In genomic region chr14:94638961-94639817, GRCh38 we compare ENCODE assay signal across 26 cellular contexts. TPM values are rescaled to one million over a fixed set of nuclear protein-coding genes. Genes with fewer than 3 reads are reported as not detected.
"Had no signal": no experiment of that assay in that cellular context is flagged by ENCODE, and none has a peak within 500 bp of the region (broad histone marks: within the 10 kb centered on the region; RNA-seq: fewer than 3 reads in every experiment).

No MANE protein-coding gene starts in this region.

- H3K27me3 ChIP-seq: brain microvascular endothelial cell, cardiac muscle cell had no signal

- H3K27ac ChIP-seq: brain microvascular endothelial cell, cardiac muscle cell, WERI-Rb-1 had no signal

- ATAC-seq: activated CD4-positive, alpha-beta T cell treated with anti-CD3 and anti-CD28 coated beads for 36 hours; activated T-helper 17 cell treated with anti-CD3 and anti-CD28 coated beads, Interleukin-2, amount 50 U/mL, for 72 hours; PC-3 had no signal

- DNase-seq: activated CD4-positive, alpha-beta memory T cell treated with anti-CD3 and anti-CD28 coated beads, Interleukin-2, amount 10 ng/mL, durations not matched to agents 7 days and 5 days; activated CD4-positive, alpha-beta T cell treated with anti-CD3 and anti-CD28 coated beads for 36 hours; activated CD4-positive, alpha-beta T cell treated with anti-CD3 and anti-CD28 coated beads, Interleukin-2, amount 50 U/mL, for 1 hour; activated gamma-delta T cell; activated naive CD4-positive, alpha-beta T cell treated with anti-CD3 and anti-CD28 coated beads for 36 hours; activated T-cell treated with anti-CD3 and anti-CD28 coated beads for 4 hours; activated T-cell treated with anti-CD3 and anti-CD28 coated beads, Interleukin-2, amount 50 U/mL, for 48 hours; amygdala; Kasumi-1; KBM-7; NCI-H1105 treated with DMSO at 0.1 percent for 48 hours; NCI-H1436 treated with DMSO at 0.1 percent for 48 hours; NCI-H187 treated with DMSO at 0.1 percent for 48 hours; NCI-H2081 treated with DMSO at 0.1 percent for 48 hours; NCI-H446; NCI-H524; PC-3; SIG-M5; T-cell; T-helper 2 cell; WERI-Rb-1 had no signal

- H3K9me3 Mint-ChIP-seq: activated CD4-positive, alpha-beta memory T cell treated with anti-CD3 and anti-CD28 coated beads, Interleukin-2, amount 10 ng/mL, durations not matched to agents 7 days and 5 days; activated naive CD4-positive, alpha-beta T cell treated with anti-CD3 and anti-CD28 coated beads for 36 hours; activated T-helper 17 cell treated with anti-CD3 and anti-CD28 coated beads, Interleukin-2, amount 50 U/mL, for 72 hours; T-cell had no signal

- H3K4me3 ChIP-seq: cardiac muscle cell had no signal

- H3K36me3 ChIP-seq: brain microvascular endothelial cell, cardiac muscle cell, WERI-Rb-1 had no signal

- H3K27ac Mint-ChIP-seq: activated CD4-positive, alpha-beta memory T cell treated with anti-CD3 and anti-CD28 coated beads, Interleukin-2, amount 10 ng/mL, durations not matched to agents 7 days and 5 days; activated CD4-positive, alpha-beta T cell treated with anti-CD3 and anti-CD28 coated beads for 36 hours; activated naive CD4-positive, alpha-beta T cell treated with anti-CD3 and anti-CD28 coated beads for 36 hours; activated naive CD8-positive, alpha-beta T cell; activated T-helper 17 cell treated with anti-CD3 and anti-CD28 coated beads, Interleukin-2, amount 50 U/mL, for 72 hours; T-cell had no signal

- H3K4me1 Mint-ChIP-seq: activated CD4-positive, alpha-beta memory T cell treated with anti-CD3 and anti-CD28 coated beads, Interleukin-2, amount 10 ng/mL, durations not matched to agents 7 days and 5 days; activated CD4-positive, alpha-beta T cell treated with anti-CD3 and anti-CD28 coated beads for 36 hours; activated T-helper 17 cell treated with anti-CD3 and anti-CD28 coated beads, Interleukin-2, amount 50 U/mL, for 72 hours; T-cell had no signal

- H3K36me3 Mint-ChIP-seq: activated naive CD8-positive, alpha-beta T cell; T-cell had no signal

- H3K27me3 Mint-ChIP-seq: activated CD4-positive, alpha-beta memory T cell treated with anti-CD3 and anti-CD28 coated beads, Interleukin-2, amount 10 ng/mL, durations not matched to agents 7 days and 5 days had no signal

- H3K4me3 Mint-ChIP-seq: activated CD4-positive, alpha-beta memory T cell treated with anti-CD3 and anti-CD28 coated beads, Interleukin-2, amount 10 ng/mL, durations not matched to agents 7 days and 5 days; activated CD4-positive, alpha-beta T cell treated with anti-CD3 and anti-CD28 coated beads for 36 hours; activated naive CD4-positive, alpha-beta T cell treated with anti-CD3 and anti-CD28 coated beads for 36 hours; activated naive CD8-positive, alpha-beta T cell; activated T-helper 17 cell treated with anti-CD3 and anti-CD28 coated beads, Interleukin-2, amount 50 U/mL, for 72 hours; T-cell had no signal

RNA-seq across cellular contexts. Expression of gene SERPINA3, which starts 27.0 kb away (rescaled TPM):
- total RNA-seq: activated CD4-positive, alpha-beta memory T cell treated with anti-CD3 and anti-CD28 coated beads, Interleukin-2, amount 10 ng/mL, durations not matched to agents 7 days and 5 days; activated CD4-positive, alpha-beta T cell treated with anti-CD3 and anti-CD28 coated beads for 36 hours; activated CD8-positive, alpha-beta memory T cell treated with anti-CD3 and anti-CD28 coated beads for 36 hours; activated naive CD4-positive, alpha-beta T cell treated with anti-CD3 and anti-CD28 coated beads for 36 hours; activated T-helper 17 cell treated with anti-CD3 and anti-CD28 coated beads, Interleukin-2, amount 50 U/mL, for 72 hours; cardiac muscle cell; PC-3 had no signal

RNA-seq across cellular contexts. Expression of gene SERPINA5, which starts 58.0 kb away (rescaled TPM):
- total RNA-seq: activated CD4-positive, alpha-beta memory T cell treated with anti-CD3 and anti-CD28 coated beads, Interleukin-2, amount 10 ng/mL, durations not matched to agents 7 days and 5 days; activated CD4-positive, alpha-beta T cell treated with anti-CD3 and anti-CD28 coated beads for 36 hours; activated CD8-positive, alpha-beta memory T cell treated with anti-CD3 and anti-CD28 coated beads for 36 hours; activated naive CD4-positive, alpha-beta T cell treated with anti-CD3 and anti-CD28 coated beads for 36 hours; activated T-helper 17 cell treated with anti-CD3 and anti-CD28 coated beads, Interleukin-2, amount 50 U/mL, for 72 hours; cardiac muscle cell; PC-3 had no signal
